In the genomic region with DNA sequence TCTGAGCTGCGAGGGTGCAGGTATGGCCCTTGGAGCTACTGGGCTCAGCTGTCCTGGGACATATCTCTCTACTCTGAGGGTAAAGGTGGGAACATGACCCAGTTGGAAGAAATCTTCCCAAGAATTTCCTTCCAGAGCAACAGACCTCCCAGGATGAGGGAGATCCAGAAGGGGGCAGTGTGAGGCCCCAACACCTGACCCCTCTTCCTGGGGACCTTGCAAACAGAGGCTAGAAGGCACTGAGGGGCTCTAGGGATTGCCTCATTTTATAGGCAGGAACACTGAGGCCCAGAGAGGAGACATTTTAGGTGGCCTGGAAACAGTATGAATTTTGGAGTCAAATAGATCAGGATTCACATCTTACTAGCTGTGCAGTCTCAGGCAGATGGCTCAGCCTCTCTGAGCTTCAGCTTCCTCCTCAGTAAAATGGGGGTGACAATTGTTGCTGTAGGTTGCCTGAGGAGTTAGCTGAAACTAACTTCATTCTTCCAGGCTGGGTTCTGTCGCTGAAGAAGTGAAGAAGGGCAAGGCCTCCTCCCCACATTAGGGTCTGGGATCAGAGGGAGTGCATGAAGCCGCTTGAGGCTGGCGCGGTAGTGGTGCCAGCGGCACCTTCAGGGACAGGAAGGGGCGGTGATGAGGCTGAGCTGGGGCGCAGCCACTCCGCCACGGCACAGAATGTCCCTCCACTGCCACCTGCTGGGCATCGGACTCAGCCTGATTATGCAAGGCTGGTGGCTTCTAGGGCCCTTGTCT, we compare ENCODE assay signal across 9 cellular contexts. TPM values are rescaled to one million over a fixed set of nuclear protein-coding genes. Genes with fewer than 3 reads are reported as not detected.
A peak's percentile ranks its signal among the peaks of the same experiment; 100 is the strongest.
DNase-seq lines count a peak whose midpoint lies in the region; ATAC-seq, FAIRE-seq and TF ChIP-seq lines count a peak whose summit lies in the region.
"Had no signal": no experiment of that assay in that cellular context is flagged by ENCODE, and none has a peak within 500 bp of the region (broad histone marks: within the 10 kb centered on the region; RNA-seq: fewer than 3 reads in every experiment).

No MANE protein-coding gene starts in this region.

- H3K4me3 ChIP-seq in GM12875 (ENCODE audit: low read depth, low read length) (no peak overlapping the region), breast epithelium (peak overlapping the region in 1 of 3 donors; percentile 45), keratinocyte (ENCODE audit: control insufficient read depth in 2 of 3, extremely low read depth in 1 of 3, insufficient read depth in 2 of 3, low read depth in 1 of 3, low read length in 3 of 3) (peak overlapping the region in 1 of 3 experiments; percentile 42)

- H3K9ac ChIP-seq in keratinocyte (ENCODE audit: control insufficient read depth, extremely low read depth, insufficient read depth, low read length), result no peak overlapping the region

- H3K36me3 ChIP-seq in breast epithelium, result no peaks in the 10 kb centered on the region
- H3K36me3 ChIP-seq in keratinocyte (ENCODE audit: control insufficient read depth in 2 of 2, extremely low read depth in 1 of 2, insufficient read depth in 2 of 2, low read length in 2 of 2), result no peaks in the 10 kb centered on the region

- H3K27me3 ChIP-seq in breast epithelium (no peaks in the 10 kb centered on the region), keratinocyte (ENCODE audit: control insufficient read depth, extremely low read depth, insufficient read depth, low read length) (no peaks in the 10 kb centered on the region)

- POLR2A ChIA-PET in activated B cell treated with CpG ODN at 0.5 μM for 24 hours (lab: Charles Lee), result interaction anchor here (0.6 to 1.5 kb wide), 2 partner anchors 135 to 210 kb away, joined by 3 to 5 read pairs; no protein-coding TSS in a partner anchor

- TF ChIP-seq CTCF in GM12875 (IDR thresholded peaks at IDR 0.05; ENCODE audit: borderline replicate concordance, insufficient read depth, low read depth, low read length), result peak; percentile 90
- TF ChIP-seq CTCF in activated B cell treated with CpG ODN at 0.5 μM for 24 hours (IDR thresholded peaks at IDR 0.05), result no peak
- TF ChIP-seq CTCF in breast epithelium (IDR thresholded peaks at IDR 0.05), result peak; percentile 47 to 91 (median 81)
- TF ChIP-seq CTCF in keratinocyte (optimal IDR thresholded peaks at IDR 0.05 in 1 of 3, IDR thresholded peaks at IDR 0.05 in 1 of 3, conservative IDR thresholded peaks at IDR 0.05 in 1 of 3; ENCODE audit: extremely low read depth in 1 of 3, insufficient read depth in 2 of 3, low read length in 3 of 3), result peak; percentile 77 to 99 (median 97)

- peaks cover 5% of the 10 kb centered on the region for H3K4me1 Mint-ChIP-seq in activated B cell treated with CpG ODN at 0.5 μM for 24 hours

- peak; percentile 40 for DNase-seq in NCI-H2171 treated with DMSO at 0.1 percent for 48 hours (lab: John Stamatoyannopoulos, UW)
- DNase-seq in activated B cell treated with CpG ODN at 0.5 μM for 24 hours, result peak; percentile 66
- DNase-seq in breast epithelium (ENCODE audit: low spot score in 2 of 2), result peak; percentile 62 to 81
- DNase-seq in keratinocyte (ENCODE audit: low read depth, low spot score), result no peak
- peak; percentile 70 to 82 for DNase-seq in stimulated activated CD4-positive, alpha-beta T cell treated with anti-CD3 and anti-CD28 coated beads, Interleukin-15, amount 100 ng/mL, for 1 hour (ENCODE audit: low read depth in 1 of 2, low spot score in 1 of 2)

- no peak for TF ChIP-seq POLR2A in breast epithelium (IDR thresholded peaks at IDR 0.05)

- no peaks in the 10 kb centered on the region for H3K36me3 Mint-ChIP-seq in activated B cell treated with CpG ODN at 0.5 μM for 24 hours (ENCODE audit: low read depth)

- H3K4me1 ChIP-seq in breast epithelium, result no peaks in the 10 kb centered on the region
- H3K4me1 ChIP-seq in keratinocyte (ENCODE audit: control insufficient read depth, extremely low read depth, insufficient read depth, low read length), result peaks cover 2% of the 10 kb centered on the region

- peak overlapping the region; percentile 58 for H3K4me3 Mint-ChIP-seq in activated B cell treated with CpG ODN at 0.5 μM for 24 hours

- H3K4me2 ChIP-seq in keratinocyte (ENCODE audit: control insufficient read depth, extremely low read depth, insufficient read depth, low read depth, low read length), result peak overlapping the region; percentile 69

- H4K20me1 ChIP-seq in keratinocyte (ENCODE audit: control insufficient read depth, extremely low read depth, insufficient read depth, low read length), result no peaks in the 10 kb centered on the region

- no peaks in the 10 kb centered on the region for H3K9me3 ChIP-seq in breast epithelium
- H3K9me3 ChIP-seq in keratinocyte (ENCODE audit: control insufficient read depth, low read depth, low read length), result no peaks in the 10 kb centered on the region

- peaks cover 19% of the 10 kb centered on the region for H3K27me3 Mint-ChIP-seq in activated B cell treated with CpG ODN at 0.5 μM for 24 hours

- no peak overlapping the region for H3K27ac Mint-ChIP-seq in activated B cell treated with CpG ODN at 0.5 μM for 24 hours

- ATAC-seq in HG02870 (IDR thresholded peaks at IDR 0.05; ENCODE audit: unreplicated experiment), result peak; percentile 69
- peak; percentile 98 for ATAC-seq in activated B cell treated with CpG ODN at 0.5 μM for 24 hours (ENCODE audit: low read depth)
- ATAC-seq in GM19324 (IDR thresholded peaks at IDR 0.05; ENCODE audit: low FRiP score, unreplicated experiment), result no peak

- dilution Hi-C loops in keratinocyte (cut with MboI; ENCODE audit: extremely low pct_ligation_motif_present, low sequenced_read_pairs), result no loop called here

- H3K27ac ChIP-seq in breast epithelium (no peak overlapping the region), keratinocyte (ENCODE audit: control insufficient read depth, insufficient read depth, low read length) (no peak overlapping the region)

- no peaks in the 10 kb centered on the region for H3K79me2 ChIP-seq in keratinocyte (ENCODE audit: control insufficient read depth, insufficient read depth, low read length)

- intact Hi-C loops in activated B cell treated with CpG ODN at 0.5 μM for 24 hours (cut with micrococcal nuclease), result loop anchor here (1.0 kb wide), 4 partner anchors 137 to 431 kb away; no protein-coding TSS in a partner anchor
- intact Hi-C loops in breast epithelium (cut with DNase I; ENCODE audit: low total_unique reads), result loop anchor here (5.0 kb wide), 1 partner anchor 131 kb away; no protein-coding TSS in a partner anchor

- H3K9me3 Mint-ChIP-seq in activated B cell treated with CpG ODN at 0.5 μM for 24 hours, result no peaks in the 10 kb centered on the region

- no peaks in the 10 kb centered on the region for H3K9me1 ChIP-seq in keratinocyte (ENCODE audit: control insufficient read depth, extremely low read depth, insufficient read depth, low read length)

- CTCF ChIA-PET in activated B cell treated with CpG ODN at 0.5 μM for 24 hours (lab: Charles Lee), result interaction anchor here (0.6 to 7.8 kb wide), 15 partner anchors 8 to 434 kb away, joined by 3 to 113 read pairs (median 4); no protein-coding TSS in a partner anchor

- peak overlapping the region; percentile 74 for H2AFZ ChIP-seq in keratinocyte (ENCODE audit: control insufficient read depth, low read length)

- FAIRE-seq in keratinocyte (lab: Jason Lieb, UNC), result peak; percentile 68

RNA-seq across cellular contexts. Expression of a gene that starts 11.4 kb away (rescaled TPM):
- not detected in 2 replicates for total RNA-seq in activated B cell treated with CpG ODN at 0.5 μM for 24 hours
- total RNA-seq in breast epithelium, result 1 to 10 TPM in 1 of 3 donors, under 1 TPM in 2; 0.16 to 3.2 (median 0.33) TPM
- not detected in 3 replicates for polyA plus RNA-seq in keratinocyte
- polyA plus RNA-seq in keratinocyte (2011; ENCODE audit: low read depth), result not detected
- not detected in 2 replicates for polyA plus RNA-seq in keratinocyte (2011; cell fraction: cytosol; rRNA removed)
- polyA plus RNA-seq in keratinocyte (2011; cell fraction: nucleus; rRNA removed), result not detected in 2 replicates
- not detected in 2 replicates for polyA plus RNA-seq in keratinocyte (2012; ENCODE audit: low replicate concordance)
- polyA minus RNA-seq in keratinocyte, result not detected in 3 replicates
- polyA minus RNA-seq in keratinocyte (2011; cell fraction: cytosol; rRNA and poly(A)+ RNA removed), result not detected
- polyA minus RNA-seq in keratinocyte (2011; cell fraction: nucleus; rRNA and poly(A)+ RNA removed), result not detected in 2 replicates
- total RNA-seq: temporal lobe had no signal

RNA-seq across cellular contexts. Expression of a gene that starts 19.7 kb away (rescaled TPM):
- total RNA-seq in activated B cell treated with CpG ODN at 0.5 μM for 24 hours (not detected in 2 replicates), breast epithelium (not detected)
- not detected in 3 replicates for polyA plus RNA-seq in keratinocyte
- polyA plus RNA-seq in keratinocyte (2011; ENCODE audit: low read depth), result not detected
- not detected in 2 replicates for polyA plus RNA-seq in keratinocyte (2011; cell fraction: cytosol; rRNA removed)
- polyA plus RNA-seq in keratinocyte (2011; cell fraction: nucleus; rRNA removed), result not detected in 2 replicates
- not detected in 2 replicates for polyA plus RNA-seq in keratinocyte (2012; ENCODE audit: low replicate concordance)
- polyA minus RNA-seq in keratinocyte, result not detected in 3 replicates
- not detected for polyA minus RNA-seq in keratinocyte (2011; cell fraction: cytosol; rRNA and poly(A)+ RNA removed)
- not detected in 2 replicates for polyA minus RNA-seq in keratinocyte (2011; cell fraction: nucleus; rRNA and poly(A)+ RNA removed)
- total RNA-seq: temporal lobe had no signal
